ENCODE assay signal across 1 cellular context in genomic region chr3:114745322-114746240, GRCh38.
A peak's percentile ranks its signal among the peaks of the same experiment; 100 is the strongest.
TF ChIP-seq lines count a peak whose summit lies in the region.

No MANE protein-coding gene starts in this region.

TF ChIP-seq in HepG2, 621 proteins besides CTCF, POLR2A, EP300 and RAD21 (continued from another document and continues in another):
- TF ChIP-seq POGK (CRISPR knock-in tag; conservative IDR thresholded peaks at IDR 0.05) (no peak), SMYD3 (CRISPR knock-in tag; IDR thresholded peaks at IDR 0.05) (no peak), WIZ (CRISPR knock-in tag; IDR thresholded peaks at IDR 0.05) (no peak), ZZZ3 (CRISPR knock-in tag; IDR thresholded peaks at IDR 0.05; ENCODE audit: borderline replicate concordance) (no peak), GFI1 (CRISPR knock-in tag; IDR thresholded peaks at IDR 0.05; ENCODE audit: borderline replicate concordance) (peak; percentile 61; the same call in 1 of the 2 replicates), ZNF510 (CRISPR knock-in tag; IDR thresholded peaks at IDR 0.05; ENCODE audit: low read depth) (no peak), ZNF614 (CRISPR knock-in tag; IDR thresholded peaks at IDR 0.05; ENCODE audit: borderline replicate concordance) (no peak), SKI (IDR thresholded peaks at IDR 0.05; ENCODE audit: partially characterized antibody) (no peak), HMG20A (CRISPR knock-in tag; IDR thresholded peaks at IDR 0.05; ENCODE audit: borderline replicate concordance) (peak; percentile 45; the same call in 1 of the 2 replicates), SOX13 (IDR thresholded peaks at IDR 0.05) (peak; percentile 80; the same call in 1 of the 2 replicates), SOX13 (CRISPR knock-in tag; conservative IDR thresholded peaks at IDR 0.05 in 1 of 2, IDR thresholded peaks at IDR 0.05 in 1 of 2) (peak in 1 of 2 experiments; percentile 97; a peak in 2 of 4 replicates), ZNF792 (CRISPR knock-in tag; IDR thresholded peaks at IDR 0.05) (no peak), SIN3B (IDR thresholded peaks at IDR 0.05; ENCODE audit: low read length) (no peak), ZNF572 (CRISPR knock-in tag; IDR thresholded peaks at IDR 0.05) (no peak), YEATS2 (CRISPR knock-in tag; IDR thresholded peaks at IDR 0.05; ENCODE audit: borderline replicate concordance) (no peak), CEBPG (CRISPR knock-in tag; IDR thresholded peaks at IDR 0.05) (peak; percentile 41; the same call in 1 of the 2 replicates), MATR3 (CRISPR knock-in tag; IDR thresholded peaks at IDR 0.05) (no peak), ZBTB39 (CRISPR knock-in tag; IDR thresholded peaks at IDR 0.05) (no peak), SIX1 (CRISPR knock-in tag; IDR thresholded peaks at IDR 0.05; ENCODE audit: borderline replicate concordance) (peak; percentile 20; the same call in 1 of the 2 replicates), DRAP1 (CRISPR knock-in tag; IDR thresholded peaks at IDR 0.05) (0 out of 2 replicates have a peak, but pooled peaks have one; percentile 25), ZIK1 (CRISPR knock-in tag; IDR thresholded peaks at IDR 0.05; ENCODE audit: borderline replicate concordance, low read depth) (no peak), HNF4A (CRISPR knock-in tag; IDR thresholded peaks at IDR 0.05) (no peak), CENPT (CRISPR knock-in tag; IDR thresholded peaks at IDR 0.05; ENCODE audit: low read depth) (no peak), HNRNPH1 (optimal IDR thresholded peaks at IDR 0.05; ENCODE audit: low read depth, low read length) (no peak), KIAA2018 (CRISPR knock-in tag; IDR thresholded peaks at IDR 0.05; ENCODE audit: borderline replicate concordance) (no peak), TGIF2 (CRISPR knock-in tag; IDR thresholded peaks at IDR 0.05) (no peak), ZNF552 (CRISPR knock-in tag; IDR thresholded peaks at IDR 0.05; ENCODE audit: borderline replicate concordance) (no peak), FOXP1 (IDR thresholded peaks at IDR 0.05) (no peak), FOXP1 (CRISPR knock-in tag; IDR thresholded peaks at IDR 0.05) (peak; percentile 28), TFAP4 (IDR thresholded peaks at IDR 0.05; ENCODE audit: borderline replicate concordance, low read depth) (no peak), NONO (IDR thresholded peaks at IDR 0.05) (no peak), NONO (CRISPR knock-in tag; conservative IDR thresholded peaks at IDR 0.05) (no peak), ZNF367 (CRISPR knock-in tag; IDR thresholded peaks at IDR 0.05; ENCODE audit: borderline replicate concordance) (no peak)
- TF ChIP-seq, protein P1, sequence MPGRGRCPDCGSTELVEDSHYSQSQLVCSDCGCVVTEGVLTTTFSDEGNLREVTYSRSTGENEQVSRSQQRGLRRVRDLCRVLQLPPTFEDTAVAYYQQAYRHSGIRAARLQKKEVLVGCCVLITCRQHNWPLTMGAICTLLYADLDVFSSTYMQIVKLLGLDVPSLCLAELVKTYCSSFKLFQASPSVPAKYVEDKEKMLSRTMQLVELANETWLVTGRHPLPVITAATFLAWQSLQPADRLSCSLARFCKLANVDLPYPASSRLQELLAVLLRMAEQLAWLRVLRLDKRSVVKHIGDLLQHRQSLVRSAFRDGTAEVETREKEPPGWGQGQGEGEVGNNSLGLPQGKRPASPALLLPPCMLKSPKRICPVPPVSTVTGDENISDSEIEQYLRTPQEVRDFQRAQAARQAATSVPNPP (CRISPR knock-in tag; IDR thresholded peaks at IDR 0.05), result no peak
- TF ChIP-seq, protein P2, sequence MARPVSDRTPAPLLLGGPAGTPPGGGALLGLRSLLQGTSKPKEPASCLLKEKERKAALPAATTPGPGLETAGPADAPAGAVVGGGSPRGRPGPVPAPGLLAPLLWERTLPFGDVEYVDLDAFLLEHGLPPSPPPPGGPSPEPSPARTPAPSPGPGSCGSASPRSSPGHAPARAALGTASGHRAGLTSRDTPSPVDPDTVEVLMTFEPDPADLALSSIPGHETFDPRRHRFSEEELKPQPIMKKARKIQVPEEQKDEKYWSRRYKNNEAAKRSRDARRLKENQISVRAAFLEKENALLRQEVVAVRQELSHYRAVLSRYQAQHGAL (CRISPR knock-in tag; IDR thresholded peaks at IDR 0.05; ENCODE audit: not compliant biosample characterization), result no peak
- TF ChIP-seq, protein P3, sequence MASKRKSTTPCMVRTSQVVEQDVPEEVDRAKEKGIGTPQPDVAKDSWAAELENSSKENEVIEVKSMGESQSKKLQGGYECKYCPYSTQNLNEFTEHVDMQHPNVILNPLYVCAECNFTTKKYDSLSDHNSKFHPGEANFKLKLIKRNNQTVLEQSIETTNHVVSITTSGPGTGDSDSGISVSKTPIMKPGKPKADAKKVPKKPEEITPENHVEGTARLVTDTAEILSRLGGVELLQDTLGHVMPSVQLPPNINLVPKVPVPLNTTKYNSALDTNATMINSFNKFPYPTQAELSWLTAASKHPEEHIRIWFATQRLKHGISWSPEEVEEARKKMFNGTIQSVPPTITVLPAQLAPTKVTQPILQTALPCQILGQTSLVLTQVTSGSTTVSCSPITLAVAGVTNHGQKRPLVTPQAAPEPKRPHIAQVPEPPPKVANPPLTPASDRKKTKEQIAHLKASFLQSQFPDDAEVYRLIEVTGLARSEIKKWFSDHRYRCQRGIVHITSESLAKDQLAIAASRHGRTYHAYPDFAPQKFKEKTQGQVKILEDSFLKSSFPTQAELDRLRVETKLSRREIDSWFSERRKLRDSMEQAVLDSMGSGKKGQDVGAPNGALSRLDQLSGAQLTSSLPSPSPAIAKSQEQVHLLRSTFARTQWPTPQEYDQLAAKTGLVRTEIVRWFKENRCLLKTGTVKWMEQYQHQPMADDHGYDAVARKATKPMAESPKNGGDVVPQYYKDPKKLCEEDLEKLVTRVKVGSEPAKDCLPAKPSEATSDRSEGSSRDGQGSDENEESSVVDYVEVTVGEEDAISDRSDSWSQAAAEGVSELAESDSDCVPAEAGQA (IDR thresholded peaks at IDR 0.05; ENCODE audit: low read depth), result no peak
- TF ChIP-seq, protein P3 (CRISPR knock-in tag; IDR thresholded peaks at IDR 0.05; ENCODE audit: borderline replicate concordance), result 0 out of 2 replicates have a peak, but pooled peaks have one; percentile 15
- TF ChIP-seq, protein P4, sequence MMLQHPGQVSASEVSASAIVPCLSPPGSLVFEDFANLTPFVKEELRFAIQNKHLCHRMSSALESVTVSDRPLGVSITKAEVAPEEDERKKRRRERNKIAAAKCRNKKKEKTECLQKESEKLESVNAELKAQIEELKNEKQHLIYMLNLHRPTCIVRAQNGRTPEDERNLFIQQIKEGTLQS (CRISPR knock-in tag; IDR thresholded peaks at IDR 0.05), result 0 out of 2 replicates have a peak, but pooled peaks have one; percentile 25
